ENCODE assay signal across 8 cellular contexts in the genomic region with DNA sequence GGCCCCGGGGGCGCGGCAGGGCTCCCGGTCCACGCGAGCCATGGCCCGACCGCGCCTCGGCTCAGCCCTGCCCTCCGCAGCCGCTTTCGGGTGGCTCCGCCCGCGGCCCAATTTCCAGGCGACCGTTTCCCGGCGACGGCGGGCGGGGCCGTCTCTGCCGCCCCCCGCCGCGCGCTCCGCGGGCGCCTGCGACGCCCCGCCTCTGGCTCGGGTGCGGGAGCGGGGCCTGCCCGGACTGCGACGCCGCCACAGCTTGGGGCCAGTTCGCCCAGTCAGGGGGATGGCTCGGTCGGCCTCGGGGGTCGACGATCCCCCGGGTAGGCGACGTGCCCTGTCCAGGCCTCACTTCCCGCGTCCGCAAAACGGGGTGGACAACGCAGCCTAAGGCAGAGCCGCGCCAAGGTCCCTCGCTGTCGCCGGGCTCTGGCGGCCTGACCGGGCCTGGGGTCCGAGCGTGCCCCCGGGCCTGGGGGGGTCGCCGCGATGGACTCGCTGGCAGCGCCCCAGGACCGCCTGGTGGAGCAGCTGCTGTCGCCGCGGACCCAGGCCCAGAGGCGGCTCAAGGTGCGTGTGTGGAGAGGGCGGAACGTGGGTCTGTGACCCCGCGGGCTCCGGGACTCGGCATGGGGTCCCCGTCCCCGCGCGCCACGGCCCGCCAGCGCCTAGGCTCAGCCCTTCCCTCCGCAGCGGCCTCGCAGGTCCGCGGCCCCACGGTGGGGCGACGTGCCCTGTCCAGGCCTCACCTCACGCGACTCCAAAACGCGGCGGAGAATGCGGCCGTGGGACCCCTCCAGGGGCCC. TPM values are rescaled to one million over a fixed set of nuclear protein-coding genes. Genes with fewer than 3 reads are reported as not detected.
DNase-seq lines count a peak whose midpoint lies in the region; ATAC-seq and TF ChIP-seq lines count a peak whose summit lies in the region.

No MANE protein-coding gene starts in this region.

- ATAC-seq in GM19035 (IDR thresholded peaks at IDR 0.05; ENCODE audit: unreplicated experiment), result no peak
- ATAC-seq in GM21723 (IDR thresholded peaks at IDR 0.05; ENCODE audit: unreplicated experiment), result no peak

- peak overlapping the region; percentile 100 for H3K4me2 ChIP-seq in neuronal stem cell (ENCODE audit: insufficient read depth, low read length, poor library complexity, severe bottlenecking)

- H2BK120ac ChIP-seq in neuronal stem cell (ENCODE audit: low read depth, low read length), result peak overlapping the region; percentile 54

- H4K8ac ChIP-seq in neuronal stem cell (ENCODE audit: low read depth, low read length), result no peak overlapping the region

- peak overlapping the region; percentile 87 for H2BK5ac ChIP-seq in neuronal stem cell (ENCODE audit: low read length)

- H3K27ac ChIP-seq in neuronal stem cell (replicated peaks; ENCODE audit: low read length), result no peak overlapping the region

- TF ChIP-seq CTCF in epithelial cell of esophagus (IDR thresholded peaks at IDR 0.05; ENCODE audit: insufficient read depth, low read depth, low read length, missing control alignments), result no peak

- H3K4ac ChIP-seq in neuronal stem cell (ENCODE audit: low read length), result peak overlapping the region; percentile 66

- peak overlapping the region; percentile 56 for H3K14ac ChIP-seq in neuronal stem cell (ENCODE audit: low read length)

- H3K27me3 ChIP-seq in neuronal stem cell (ENCODE audit: control insufficient read depth in 3 of 3, insufficient read depth in 3 of 3, low read depth in 1 of 3, low read length in 3 of 3), result peaks cover 45 to 81% (median 81%) of the 10 kb centered on the region in 3 experiments

- peak overlapping the region; percentile 31; the same call in 1 of the 2 replicates for H3K4me3 ChIP-seq in GM08714 (ENCODE audit: low read length)
- peak overlapping the region; percentile 40 for H3K4me3 ChIP-seq in epithelial cell of esophagus (ENCODE audit: low read length)
- peak overlapping the region; percentile 44 to 80 for H3K4me3 ChIP-seq in neuronal stem cell (ENCODE audit: low read length in 2 of 2)

- H3K23ac ChIP-seq in neuronal stem cell (ENCODE audit: low read depth, low read length, poor library complexity), result peak overlapping the region; percentile 99

- peaks cover 9 to 14% of the 10 kb centered on the region in 2 donors for H3K9me3 ChIP-seq in neuronal stem cell (replicated peaks in 1 of 2; ENCODE audit: control insufficient read depth in 2 of 2, insufficient read depth in 1 of 2, low read depth in 1 of 2, low read length in 2 of 2)

- peak overlapping the region; percentile 98 for H2AFZ ChIP-seq in neuronal stem cell (ENCODE audit: low read length)

- H3K4me1 ChIP-seq in neuronal stem cell (ENCODE audit: control insufficient read depth in 2 of 2, insufficient read depth in 1 of 2, low read depth in 1 of 2, low read length in 2 of 2), result peaks cover 16 to 27% of the 10 kb centered on the region in 2 donors

- peaks cover 6% of the 10 kb centered on the region for H3K79me1 ChIP-seq in neuronal stem cell (ENCODE audit: low read depth, low read length)

- H3K36me3 ChIP-seq in neuronal stem cell (replicated peaks in 1 of 2; ENCODE audit: control insufficient read depth in 2 of 2, insufficient read depth in 2 of 2, low read length in 2 of 2), result peaks cover 0 to 7% of the 10 kb centered on the region in 2 donors

- no peak overlapping the region for H2BK12ac ChIP-seq in neuronal stem cell (ENCODE audit: low read length)

- peak overlapping the region; percentile 92 for H2AK5ac ChIP-seq in neuronal stem cell (ENCODE audit: low read depth, low read length)

- peak overlapping the region; percentile 99 for H3K18ac ChIP-seq in neuronal stem cell (ENCODE audit: low read length)

- H3K9ac ChIP-seq in neuronal stem cell (ENCODE audit: low read depth, low read length, poor library complexity), result peak overlapping the region; percentile 90

- no CpG with 5 or more reads among the region's 105 CpGs for WGBS in neuronal stem cell (ENCODE audit: extremely low coverage in 2 of 2, insufficient read length in 2 of 2, insufficient replicate concordance in 1 of 2), 2 donors

- H4K91ac ChIP-seq in neuronal stem cell (ENCODE audit: low read depth, low read length, poor library complexity), result no peak overlapping the region

- DNase-seq in LoVo (ENCODE audit: low spot score) (peak; percentile 55), epithelial cell of esophagus (ENCODE audit: low read depth) (no peak), neuronal stem cell (ENCODE audit: low spot score) (no peak), NCI-H510A treated with DMSO at 0.1 percent for 48 hours (lab: John Stamatoyannopoulos, UW) (no peak), globus pallidus (ENCODE audit: low spot score) (no peak)

- peak overlapping the region; percentile 98 for H2BK15ac ChIP-seq in neuronal stem cell (ENCODE audit: low read length)

RNA-seq across cellular contexts. Expression of a gene that starts 4.2 kb away (rescaled TPM):
- 23.1 TPM for polyA plus RNA-seq in neuronal stem cell (2013, experiment 1 of 2)
- polyA plus RNA-seq in neuronal stem cell (2013, experiment 2 of 2), result 21.3 TPM

RNA-seq across cellular contexts. Expression of a gene that starts 4.9 kb away (rescaled TPM):
- 2.5 TPM for polyA plus RNA-seq in neuronal stem cell (2013, experiment 1 of 2)
- 2.6 TPM for polyA plus RNA-seq in neuronal stem cell (2013, experiment 2 of 2)

RNA-seq across cellular contexts. Expression of a gene that starts 42.1 kb away (rescaled TPM):
- polyA plus RNA-seq in neuronal stem cell (2013, experiment 1 of 2), result 0.31 TPM
- 0.26 TPM for polyA plus RNA-seq in neuronal stem cell (2013, experiment 2 of 2)
